1 cellular context compared by ENCODE assay signal in genomic region chr7:26233902-26234511, GRCh38.
A peak's percentile ranks its signal among the peaks of the same experiment; 100 is the strongest.
TF ChIP-seq lines count a peak whose summit lies in the region.

No MANE protein-coding gene starts in this region.

TF ChIP-seq in K562, 482 proteins besides CTCF, POLR2A, EP300 and RAD21 (continued from another document and continues in another):
- TF ChIP-seq FOXO4 (CRISPR knock-in tag; IDR thresholded peaks at IDR 0.05) (peak; percentile 67; the same call in 1 of the 2 replicates), PATZ1 (CRISPR knock-in tag; IDR thresholded peaks at IDR 0.05; ENCODE audit: borderline replicate concordance) (peak; percentile 59; the same call in 1 of the 2 replicates), ZNF699 (CRISPR knock-in tag; IDR thresholded peaks at IDR 0.05; ENCODE audit: insufficient replicate concordance) (no peak), SPI1 (IDR thresholded peaks at IDR 0.05; ENCODE audit: borderline replicate concordance, low read depth, low read length) (peak; percentile 40; the same call in 1 of the 2 replicates), CBX2 (IDR thresholded peaks at IDR 0.05; ENCODE audit: insufficient read depth, low read length, poor library complexity, severe bottlenecking) (no peak), ZNF395 (CRISPR knock-in tag; IDR thresholded peaks at IDR 0.05) (peak; percentile 81), POLR2AphosphoS2 (IDR thresholded peaks at IDR 0.05; ENCODE audit: low read length) (no peak), KAT7 (CRISPR knock-in tag; IDR thresholded peaks at IDR 0.05; ENCODE audit: borderline replicate concordance) (no peak), DIDO1 (tag; IDR thresholded peaks at IDR 0.05; ENCODE audit: low read depth) (0 out of 2 replicates have a peak, but pooled peaks have one; percentile 57), KLF10 (CRISPR knock-in tag; IDR thresholded peaks at IDR 0.05) (no peak), POLR3A (IDR thresholded peaks at IDR 0.05; ENCODE audit: borderline replicate concordance, extremely low read depth, insufficient read depth, insufficient read length) (no peak), ZNF175 (CRISPR knock-in tag; IDR thresholded peaks at IDR 0.05; ENCODE audit: low read depth) (peak; percentile 64; the same call in 1 of the 2 replicates), ZNF57 (CRISPR knock-in tag; IDR thresholded peaks at IDR 0.05) (no peak), MAFG (tag; conservative IDR thresholded peaks at IDR 0.05) (peak; percentile 97), TRIM24 (IDR thresholded peaks at IDR 0.05) (0 out of 4 replicates have a peak, but pooled peaks have one; percentile 35 to 40), USF2 (CRISPR knock-in tag; IDR thresholded peaks at IDR 0.05) (no peak), BACH1 (tag; IDR thresholded peaks at IDR 0.05) (peak; percentile 92), ELF1 (tag; IDR thresholded peaks at IDR 0.05) (no peak; the same call in 1 of the 2 replicates), TAF1 (IDR thresholded peaks at IDR 0.05; ENCODE audit: control insufficient read depth, extremely low read depth, insufficient read depth, low read length, severe bottlenecking) (peak; percentile 45), FOXP1 (CRISPR knock-in tag; IDR thresholded peaks at IDR 0.05) (no peak), DDX20 (tag; IDR thresholded peaks at IDR 0.05; ENCODE audit: low read depth) (peak; percentile 84; the same call in 1 of the 2 replicates), YY1 (IDR thresholded peaks at IDR 0.05; ENCODE audit: borderline replicate concordance in 1 of 3, control insufficient read depth in 1 of 3, extremely low read depth in 1 of 3, insufficient read depth in 3 of 3, insufficient read length in 1 of 3, insufficient replicate concordance in 2 of 3, low read depth in 1 of 3, low read length in 2 of 3) (peak; percentile 42 to 93 (median 62)), ZNF780A (CRISPR knock-in tag; IDR thresholded peaks at IDR 0.05) (no peak), ARID3B (CRISPR knock-in tag; IDR thresholded peaks at IDR 0.05; ENCODE audit: borderline replicate concordance) (no peak), TAF7 (tag; IDR thresholded peaks at IDR 0.05) (peak; percentile 61; the same call in 1 of the 2 replicates), ZKSCAN8 (CRISPR knock-in tag; IDR thresholded peaks at IDR 0.05) (peak; percentile 77; the same call in 1 of the 2 replicates), ARID1B (IDR thresholded peaks at IDR 0.05) (peak; percentile 90), ZNF561 (CRISPR knock-in tag; conservative IDR thresholded peaks at IDR 0.05) (no peak), ZNF764 (CRISPR knock-in tag; IDR thresholded peaks at IDR 0.05; ENCODE audit: low read depth) (peak; percentile 63; the same call in 1 of the 2 replicates), CBFA2T3 (IDR thresholded peaks at IDR 0.05) (peak; percentile 73), RUNX1 (IDR thresholded peaks at IDR 0.05; ENCODE audit: low read depth) (no peak), ETS2 (tag; IDR thresholded peaks at IDR 0.05; ENCODE audit: borderline replicate concordance, poor library complexity, severe bottlenecking) (no peak), ILK (tag; IDR thresholded peaks at IDR 0.05; ENCODE audit: borderline replicate concordance, low read depth) (no peak), NR2C2 (CRISPR knock-in tag; IDR thresholded peaks at IDR 0.05) (no peak), NR2C2 (tag; IDR thresholded peaks at IDR 0.05) (peak; percentile 57), CEBPZ (IDR thresholded peaks at IDR 0.05; ENCODE audit: borderline replicate concordance, low read depth, low read length) (no peak), SMAD4 (CRISPR knock-in tag; conservative IDR thresholded peaks at IDR 0.05) (peak; percentile 86), ATF4 (CRISPR knock-in tag; IDR thresholded peaks at IDR 0.05) (peak; percentile 71; the same call in 1 of the 2 replicates), SFPQ (IDR thresholded peaks at IDR 0.05; ENCODE audit: low read depth, low read length) (no peak), ZNF280A (IDR thresholded peaks at IDR 0.05; ENCODE audit: low read depth, partially characterized antibody) (no peak), ZNF436 (CRISPR knock-in tag; IDR thresholded peaks at IDR 0.05) (no peak), SNAPC5 (CRISPR knock-in tag; IDR thresholded peaks at IDR 0.05) (no peak), E4F1 (CRISPR knock-in tag; IDR thresholded peaks at IDR 0.05; ENCODE audit: borderline replicate concordance) (no peak), CCNT2 (IDR thresholded peaks at IDR 0.05; ENCODE audit: borderline replicate concordance, extremely low read depth, insufficient read length, low read depth, low read length) (no peak)
